In genomic region chr11:46504817-46505613, GRCh38 we compare ENCODE assay signal across 10 cellular contexts.
DNase-seq lines count a peak whose midpoint lies in the region; ATAC-seq and TF ChIP-seq lines count a peak whose summit lies in the region.
"Had no signal": no experiment of that assay in that cellular context is flagged by ENCODE, and none has a peak within 500 bp of the region (broad histone marks: within the 10 kb centered on the region; RNA-seq: fewer than 3 reads in every experiment).

No MANE protein-coding gene starts in this region.

- ATAC-seq in activated CD8-positive, alpha-beta T cell treated with anti-CD3 and anti-CD28 coated beads for 36 hours, result peak; percentile 75
- ATAC-seq in activated CD8-positive, alpha-beta T cell treated with anti-CD3 and anti-CD28 coated beads, Interleukin-2, amount 10 ng/mL, durations not matched to agents 7 days and 5 days, result no peak
- ATAC-seq: naive thymus-derived CD4-positive, alpha-beta T cell had no signal

- H3K79me2 ChIP-seq in osteoblast (ENCODE audit: insufficient read depth, low read length), result peaks cover 6% of the 10 kb centered on the region

- no peaks in the 10 kb centered on the region for H3K27me3 Mint-ChIP-seq in activated CD8-positive, alpha-beta T cell treated with anti-CD3 and anti-CD28 coated beads for 36 hours
- H3K27me3 Mint-ChIP-seq in activated CD8-positive, alpha-beta T cell treated with anti-CD3 and anti-CD28 coated beads, Interleukin-2, amount 10 ng/mL, durations not matched to agents 7 days and 5 days (ENCODE audit: low read depth), result no peaks in the 10 kb centered on the region
- H3K27me3 Mint-ChIP-seq in HFFc6 (ENCODE audit: insufficient read depth), result no peaks in the 10 kb centered on the region; the same call in 1 of the 2 replicates
- H3K27me3 Mint-ChIP-seq in nephron progenitor cell (ENCODE audit: low read depth, poor library complexity), result no peaks in the 10 kb centered on the region
- H3K27me3 Mint-ChIP-seq: naive thymus-derived CD4-positive, alpha-beta T cell had no signal

- CTCF ChIA-PET in activated CD8-positive, alpha-beta T cell treated with anti-CD3 and anti-CD28 coated beads for 36 hours (lab: Charles Lee), result interaction anchor here (1.2 to 2.2 kb wide), 2 partner anchors 15 to 23 kb away, joined by 3 to 9 read pairs; no protein-coding TSS in a partner anchor
- CTCF ChIA-PET in activated CD8-positive, alpha-beta T cell treated with anti-CD3 and anti-CD28 coated beads, Interleukin-2, amount 10 ng/mL, durations not matched to agents 7 days and 5 days (lab: Charles Lee), result interaction anchor here (1.0 to 2.4 kb wide), 3 partner anchors 15 to 24 kb away, joined by 4 to 7 read pairs (median 5); no protein-coding TSS in a partner anchor

- no peak overlapping the region for H3K4me2 ChIP-seq in osteoblast (ENCODE audit: insufficient read depth, low read length)

- no peaks in the 10 kb centered on the region for H3K9me3 ChIP-seq in osteoblast (ENCODE audit: low read depth, low read length)

- H3K4me3 Mint-ChIP-seq in activated CD8-positive, alpha-beta T cell treated with anti-CD3 and anti-CD28 coated beads for 36 hours, result no peak overlapping the region
- H3K4me3 Mint-ChIP-seq in activated CD8-positive, alpha-beta T cell treated with anti-CD3 and anti-CD28 coated beads, Interleukin-2, amount 10 ng/mL, durations not matched to agents 7 days and 5 days, result no peak overlapping the region
- H3K4me3 Mint-ChIP-seq in HFFc6 (no peak overlapping the region), nephron progenitor cell (no peak overlapping the region)

- H3K4me3 ChIP-seq in osteoblast (ENCODE audit: insufficient read depth, low read length), result no peak overlapping the region

- H2AFZ ChIP-seq in osteoblast (ENCODE audit: low read length), result no peak overlapping the region

- peaks cover 7% of the 10 kb centered on the region for H3K4me1 ChIP-seq in osteoblast (ENCODE audit: insufficient read depth, low read length)

- H4K20me1 ChIP-seq in osteoblast (ENCODE audit: insufficient read depth, low read length), result peaks cover 24% of the 10 kb centered on the region

- POLR2A ChIA-PET in activated CD8-positive, alpha-beta T cell treated with anti-CD3 and anti-CD28 coated beads for 36 hours (lab: Charles Lee), result no interaction called here
- POLR2A ChIA-PET in activated CD8-positive, alpha-beta T cell treated with anti-CD3 and anti-CD28 coated beads, Interleukin-2, amount 10 ng/mL, durations not matched to agents 7 days and 5 days (lab: Charles Lee), result no interaction called here

- peaks cover 10% of the 10 kb centered on the region for H3K36me3 Mint-ChIP-seq in activated CD8-positive, alpha-beta T cell treated with anti-CD3 and anti-CD28 coated beads for 36 hours (ENCODE audit: low read depth)
- peaks cover 29% of the 10 kb centered on the region for H3K36me3 Mint-ChIP-seq in activated CD8-positive, alpha-beta T cell treated with anti-CD3 and anti-CD28 coated beads, Interleukin-2, amount 10 ng/mL, durations not matched to agents 7 days and 5 days (ENCODE audit: low read depth)
- H3K36me3 Mint-ChIP-seq in HFFc6 (ENCODE audit: low read depth) (peaks cover 14% of the 10 kb centered on the region), nephron progenitor cell (ENCODE audit: low read depth) (peaks cover 35% of the 10 kb centered on the region)

- intact Hi-C loops in activated CD8-positive, alpha-beta T cell treated with anti-CD3 and anti-CD28 coated beads for 36 hours (cut with micrococcal nuclease), result no loop called here

- H3K27ac Mint-ChIP-seq in activated CD8-positive, alpha-beta T cell treated with anti-CD3 and anti-CD28 coated beads for 36 hours, result peak overlapping the region; percentile 53
- H3K27ac Mint-ChIP-seq in activated CD8-positive, alpha-beta T cell treated with anti-CD3 and anti-CD28 coated beads, Interleukin-2, amount 10 ng/mL, durations not matched to agents 7 days and 5 days, result no peak overlapping the region
- peak overlapping the region; percentile 1; the same call in 1 of the 2 replicates for H3K27ac Mint-ChIP-seq in HFFc6
- peak overlapping the region; percentile 60 for H3K27ac Mint-ChIP-seq in nephron progenitor cell

- no peak overlapping the region for H3K27ac ChIP-seq in osteoblast (ENCODE audit: low read depth, low read length)

- no peak for TF ChIP-seq CTCF in activated CD8-positive, alpha-beta T cell treated with anti-CD3 and anti-CD28 coated beads for 36 hours (IDR thresholded peaks at IDR 0.05)
- TF ChIP-seq CTCF in HFFc6 (IDR thresholded peaks at IDR 0.05), result no peak
- TF ChIP-seq CTCF in nephron progenitor cell (IDR thresholded peaks at IDR 0.05), result no peak
- no peak for TF ChIP-seq CTCF in osteoblast (IDR thresholded peaks at IDR 0.05; ENCODE audit: extremely low read depth, low read depth, low read length)

- H3K9me3 Mint-ChIP-seq in activated CD8-positive, alpha-beta T cell treated with anti-CD3 and anti-CD28 coated beads for 36 hours, result no peaks in the 10 kb centered on the region
- H3K9me3 Mint-ChIP-seq in activated CD8-positive, alpha-beta T cell treated with anti-CD3 and anti-CD28 coated beads, Interleukin-2, amount 10 ng/mL, durations not matched to agents 7 days and 5 days (ENCODE audit: insufficient read depth), result no peaks in the 10 kb centered on the region
- no peaks in the 10 kb centered on the region for H3K9me3 Mint-ChIP-seq in HFFc6
- H3K9me3 Mint-ChIP-seq in nephron progenitor cell, result no peaks in the 10 kb centered on the region
- H3K9me3 Mint-ChIP-seq: naive thymus-derived CD4-positive, alpha-beta T cell had no signal

- no peak for DNase-seq in activated CD8-positive, alpha-beta T cell treated with anti-CD3 and anti-CD28 coated beads for 36 hours
- DNase-seq in activated CD8-positive, alpha-beta T cell treated with anti-CD3 and anti-CD28 coated beads, Interleukin-2, amount 10 ng/mL, durations not matched to agents 7 days and 5 days, result no peak
- DNase-seq in HFFc6 (peak; percentile 59), amniotic epithelial cell (ENCODE audit: low read depth) (peak; percentile 46), nephron progenitor cell (no peak), NCI-H526 treated with DMSO at 0.1 percent for 48 hours (lab: John Stamatoyannopoulos, UW) (no peak), osteoblast (ENCODE audit: insufficient read length, low spot score, missing footprints) (no peak), SW 1271 (lab: John Stamatoyannopoulos, UW) (no peak)
- DNase-seq: naive thymus-derived CD4-positive, alpha-beta T cell; NCI-H1436 had no signal

- peaks cover 16% of the 10 kb centered on the region for H3K4me1 Mint-ChIP-seq in activated CD8-positive, alpha-beta T cell treated with anti-CD3 and anti-CD28 coated beads for 36 hours (ENCODE audit: low read depth)
- H3K4me1 Mint-ChIP-seq in activated CD8-positive, alpha-beta T cell treated with anti-CD3 and anti-CD28 coated beads, Interleukin-2, amount 10 ng/mL, durations not matched to agents 7 days and 5 days (ENCODE audit: low read depth), result peaks cover 8% of the 10 kb centered on the region
- H3K4me1 Mint-ChIP-seq in HFFc6 (ENCODE audit: low read depth) (peaks cover 14% of the 10 kb centered on the region), nephron progenitor cell (peaks cover 20% of the 10 kb centered on the region)

- peaks cover 19% of the 10 kb centered on the region for H3K36me3 ChIP-seq in osteoblast (ENCODE audit: insufficient read depth, low read length)

- no peaks in the 10 kb centered on the region for H3K27me3 ChIP-seq in osteoblast (ENCODE audit: insufficient read depth, low read length)

Comparison
In these comparisons a context has a peak if more than half of its experiments do, and no peak if none do; other contexts are left out.
1. DNase-seq: peak in HFFc6 (single experiment) and amniotic epithelial cell (single experiment); none in activated CD8-positive, alpha-beta T cell treated with anti-CD3 and anti-CD28 coated beads for 36 hours (single experiment), activated CD8-positive, alpha-beta T cell treated with anti-CD3 and anti-CD28 coated beads, Interleukin-2, amount 10 ng/mL, durations not matched to agents 7 days and 5 days (single experiment), nephron progenitor cell (single experiment), NCI-H526 treated with DMSO at 0.1 percent for 48 hours (single experiment), osteoblast (single experiment) and SW 1271 (0 of 2).